ENCODE assay signal across 22 cellular contexts in genomic region chrX:111020283-111020682, GRCh38.
"Had no signal": no experiment of that assay in that cellular context is flagged by ENCODE, and none has a peak within 500 bp of the region (broad histone marks: within the 10 kb centered on the region; RNA-seq: fewer than 3 reads in every experiment).

No MANE protein-coding gene starts in this region.

- H3K27ac ChIP-seq: ovary, psoas muscle, skin epidermis, spleen, testis, tibial artery, upper lobe of left lung had no signal

- H3K4me3 Mint-ChIP-seq: effector memory CD8-positive, alpha-beta T cell; immature natural killer cell; memory B cell; natural killer cell; stimulated activated memory B cell treated with anti-CD40 and anti-IgM and Interleukin-4, amounts not matched to agents 10 μg/mL and 1 μg/mL and 100 μg/mL, for 72 hours had no signal

- H3K9me3 ChIP-seq: ovary, psoas muscle, testis had no signal

- H3K27ac Mint-ChIP-seq: effector memory CD8-positive, alpha-beta T cell; immature natural killer cell; memory B cell; natural killer cell; stimulated activated memory B cell treated with anti-CD40 and anti-IgM and Interleukin-4, amounts not matched to agents 10 μg/mL and 1 μg/mL and 100 μg/mL, for 72 hours had no signal

- H3K9me3 Mint-ChIP-seq: effector memory CD8-positive, alpha-beta T cell; memory B cell had no signal

- H3K27me3 ChIP-seq: ovary, testis, tibial artery, upper lobe of left lung had no signal

- H3K36me3 ChIP-seq: ovary, spleen, tibial artery, upper lobe of left lung had no signal

- ATAC-seq: effector memory CD8-positive, alpha-beta T cell; left lobe of liver; natural killer cell; psoas muscle; right cardiac atrium; stimulated activated memory B cell treated with anti-CD40 and anti-IgM and Interleukin-4, amounts not matched to agents 10 μg/mL and 1 μg/mL and 100 μg/mL, for 72 hours; stimulated activated naive CD8-positive, alpha-beta T cell treated with anti-CD3 and anti-CD28 coated beads, Interleukin-15, Interleukin-2, amounts not matched to agents 100 U/mL and 50 U/mL, for 24 hours had no signal

- H3K4me3 ChIP-seq: lung, ovary, psoas muscle, skin epidermis, spleen, testis, tibial artery, upper lobe of left lung had no signal

- H3K4me1 ChIP-seq: psoas muscle, spleen, testis, tibial artery, upper lobe of left lung had no signal

- H3K36me3 Mint-ChIP-seq: immature natural killer cell; memory B cell; natural killer cell; stimulated activated memory B cell treated with anti-CD40 and anti-IgM and Interleukin-4, amounts not matched to agents 10 μg/mL and 1 μg/mL and 100 μg/mL, for 72 hours had no signal

- DNase-seq: cortex of kidney; effector memory CD8-positive, alpha-beta T cell; hypothalamus; immature natural killer cell; natural killer cell; occipital lobe; ovary; posterior cingulate gyrus; psoas muscle; right cardiac atrium; spleen; stimulated activated CD4-positive, alpha-beta T cell treated with anti-CD3 and anti-CD28 coated beads, Interleukin-4, amount 100 ng/mL, for 4 hours; stimulated activated naive CD8-positive, alpha-beta T cell treated with anti-CD3 and anti-CD28 coated beads, Interleukin-15, Interleukin-2, amounts not matched to agents 100 U/mL and 50 U/mL, for 24 hours; substantia nigra; testis; tibial artery; upper lobe of left lung had no signal

- H3K4me1 Mint-ChIP-seq: immature natural killer cell; memory B cell; natural killer cell; stimulated activated memory B cell treated with anti-CD40 and anti-IgM and Interleukin-4, amounts not matched to agents 10 μg/mL and 1 μg/mL and 100 μg/mL, for 72 hours had no signal
